In genomic region chr10:122461729-122462532, GRCh38 we compare ENCODE assay signal across 8 cellular contexts. TPM values are rescaled to one million over a fixed set of nuclear protein-coding genes. Genes with fewer than 3 reads are reported as not detected.
DNase-seq lines count a peak whose midpoint lies in the region; ATAC-seq, FAIRE-seq and TF ChIP-seq lines count a peak whose summit lies in the region.

No MANE protein-coding gene starts in this region.

- H3K36me3 ChIP-seq in kidney (ENCODE audit: control insufficient read depth in 1 of 2, insufficient read depth in 2 of 2, low read length in 2 of 2) = no peaks in the 10 kb centered on the region

- peak overlapping the region; percentile 77 to 79 for H3K4me3 Mint-ChIP-seq in stimulated activated naive B cell treated with anti-CD40 and anti-IgM and Interleukin-4, amounts not matched to agents 10 μg/mL and 1 μg/mL and 100 μg/mL, for 72 hours

- H3K4me3 ChIP-seq in astrocyte of the spinal cord (ENCODE audit: low read depth, low read length) (peak overlapping the region; percentile 71), kidney (ENCODE audit: low read length in 2 of 2) (peak overlapping the region; percentile 71 to 82)

- H3K4me1 ChIP-seq in kidney (ENCODE audit: control insufficient read depth in 1 of 2, insufficient read depth in 1 of 2, low read depth in 1 of 2, low read length in 2 of 2) = peaks cover 0 to 14% of the 10 kb centered on the region in 2 donors

- in situ Hi-C loops in astrocyte of the spinal cord (cut with HindIII; ENCODE audit: low sequenced_read_pairs) = no loop called here

- FAIRE-seq in kidney (lab: Jason Lieb, UNC) = no peak

- H3K27me3 Mint-ChIP-seq in stimulated activated naive B cell treated with anti-CD40 and anti-IgM and Interleukin-4, amounts not matched to agents 10 μg/mL and 1 μg/mL and 100 μg/mL, for 72 hours = peaks cover 67 to 68% of the 10 kb centered on the region in 2 donors

- no peaks in the 10 kb centered on the region for H3K9me3 ChIP-seq in kidney (ENCODE audit: control insufficient read depth in 1 of 2, low read length in 2 of 2)

- H3K9ac ChIP-seq in kidney (ENCODE audit: low read length in 2 of 2) = peak overlapping the region; percentile 54 to 61

- peak; percentile 37 to 44 for ATAC-seq in stimulated activated naive B cell treated with anti-CD40 and anti-IgM and Interleukin-4, amounts not matched to agents 10 μg/mL and 1 μg/mL and 100 μg/mL, for 72 hours (replicated peaks)

- no peak for TF ChIP-seq CTCF in astrocyte of the spinal cord (IDR thresholded peaks at IDR 0.05; ENCODE audit: low read depth, low read length)
- TF ChIP-seq CTCF in kidney (IDR thresholded peaks at IDR 0.05; ENCODE audit: borderline replicate concordance, extremely low read depth, insufficient read depth) = no peak

- intact Hi-C loops in kidney (cut with DNase I) = no loop called here

- DNase-seq in NCI-H1092 treated with DMSO at 0.1 percent for 48 hours (lab: John Stamatoyannopoulos, UW) (peak; percentile 5), NCI-H1092 (lab: John Stamatoyannopoulos, UW) (no peak), astrocyte of the spinal cord (ENCODE audit: low read depth, low spot score) (no peak), kidney (no peak), NCI-H2107 treated with DMSO at 0.1 percent for 48 hours (lab: John Stamatoyannopoulos, UW; ENCODE audit: unreplicated experiment) (no peak), GM19240 (ENCODE audit: insufficient read length, low spot score) (no peak), GDM1 (lab: John Stamatoyannopoulos, UW) (no peak)
- no peak for DNase-seq in stimulated activated naive B cell treated with anti-CD40 and anti-IgM and Interleukin-4, amounts not matched to agents 10 μg/mL and 1 μg/mL and 100 μg/mL, for 72 hours

- H3K4me1 Mint-ChIP-seq in stimulated activated naive B cell treated with anti-CD40 and anti-IgM and Interleukin-4, amounts not matched to agents 10 μg/mL and 1 μg/mL and 100 μg/mL, for 72 hours = peaks cover 9 to 11% of the 10 kb centered on the region in 2 donors

- no peak overlapping the region for H3K27ac Mint-ChIP-seq in stimulated activated naive B cell treated with anti-CD40 and anti-IgM and Interleukin-4, amounts not matched to agents 10 μg/mL and 1 μg/mL and 100 μg/mL, for 72 hours

- no peaks in the 10 kb centered on the region for H3K9me3 Mint-ChIP-seq in stimulated activated naive B cell treated with anti-CD40 and anti-IgM and Interleukin-4, amounts not matched to agents 10 μg/mL and 1 μg/mL and 100 μg/mL, for 72 hours

- H3K27ac ChIP-seq in kidney (ENCODE audit: low read depth in 2 of 2, low read length in 2 of 2) = peak overlapping the region in 1 of 2 donors; percentile 69

- H3K36me3 Mint-ChIP-seq in stimulated activated naive B cell treated with anti-CD40 and anti-IgM and Interleukin-4, amounts not matched to agents 10 μg/mL and 1 μg/mL and 100 μg/mL, for 72 hours = no peaks in the 10 kb centered on the region

RNA-seq across cellular contexts. Expression of gene HTRA1, which starts 0.6 kb away (rescaled TPM):
- total RNA-seq in kidney = 86.0 TPM
- 345 TPM for polyA plus RNA-seq in kidney (ENCODE audit: insufficient read depth, low read depth, low replicate concordance)

RNA-seq across cellular contexts. Expression of gene ARMS2, which starts 7.5 kb away (rescaled TPM):
- total RNA-seq in kidney = not detected
- not detected for polyA plus RNA-seq in kidney (ENCODE audit: insufficient read depth, low read depth, low replicate concordance)
